Comparison of ENCODE assay signal across 1 cellular context in the genomic region with DNA sequence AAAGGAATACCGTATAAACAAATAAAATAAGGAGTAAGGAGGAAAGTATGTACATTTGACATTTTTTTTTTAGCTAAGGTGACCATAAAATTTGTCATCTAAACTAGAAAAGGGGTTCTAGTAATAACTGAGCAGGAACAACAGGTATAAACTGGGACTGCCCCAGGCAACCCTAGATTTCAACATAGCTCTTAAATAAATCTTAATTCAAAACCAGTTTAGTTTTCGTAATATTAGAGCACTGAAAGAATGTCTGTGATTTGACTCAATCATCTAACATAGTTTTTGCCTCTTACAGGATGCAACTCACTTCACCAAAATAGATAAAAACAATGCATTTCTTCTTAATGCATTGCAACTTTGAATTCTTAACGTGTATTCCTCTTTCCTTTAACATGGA.
TF ChIP-seq lines count a peak whose summit lies in the region.

No MANE protein-coding gene starts in this region.

TF ChIP-seq in A549, 52 proteins besides CTCF, POLR2A, EP300 and RAD21:
- TF ChIP-seq CEBPB (IDR thresholded peaks at IDR 0.05) = no peak
- TF ChIP-seq, protein P1, sequence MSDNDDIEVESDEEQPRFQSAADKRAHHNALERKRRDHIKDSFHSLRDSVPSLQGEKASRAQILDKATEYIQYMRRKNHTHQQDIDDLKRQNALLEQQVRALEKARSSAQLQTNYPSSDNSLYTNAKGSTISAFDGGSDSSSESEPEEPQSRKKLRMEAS (IDR thresholded peaks at IDR 0.05) = no peak
- no peak for TF ChIP-seq SREBF2 (IDR thresholded peaks at IDR 0.05)
- no peak for TF ChIP-seq KDM5A (IDR thresholded peaks at IDR 0.05)
